In genomic region chr19:6570754-6571153, GRCh38 we compare ENCODE assay signal across 31 cellular contexts. TPM values are rescaled to one million over a fixed set of nuclear protein-coding genes. Genes with fewer than 3 reads are reported as not detected.
"Had no signal": no experiment of that assay in that cellular context is flagged by ENCODE, and none has a peak within 500 bp of the region (broad histone marks: within the 10 kb centered on the region; RNA-seq: fewer than 3 reads in every experiment).

No MANE protein-coding gene starts in this region.

- H3K9me3 ChIP-seq: suprapubic skin, testis, thyroid gland, upper lobe of right lung, uterus, vagina had no signal

- H3K4me1 ChIP-seq: stomach, testis, thyroid gland, tibial artery, tibial nerve, transverse colon, upper lobe of left lung, upper lobe of right lung, uterus had no signal

- H3K4me3 ChIP-seq: stomach, suprapubic skin, testis, thoracic aorta, thyroid gland, tibial artery, tibial nerve, transverse colon, upper lobe of left lung, upper lobe of right lung, uterus, vagina had no signal

- ATAC-seq: stimulated activated effector memory CD8-positive, alpha-beta T cell treated with anti-CD3 and anti-CD28 coated beads, Interleukin-12 subunit alpha, Interleukin-12 subunit beta, amount 100 ng/mL, for 72 hours; stimulated activated memory B cell treated with anti-CD40 and anti-IgM and Interleukin-4, amounts not matched to agents 10 μg/mL and 1 μg/mL and 100 μg/mL, for 72 hours; stimulated activated naive B cell treated with anti-CD40 and anti-IgM and Interleukin-4, amounts not matched to agents 10 μg/mL and 1 μg/mL and 100 μg/mL, for 72 hours; stimulated activated naive CD8-positive, alpha-beta T cell treated with anti-CD3 and anti-CD28 coated beads, Interleukin-15, amount 100 ng/mL, for 72 hours; stimulated activated naive CD8-positive, alpha-beta T cell treated with anti-CD3 and anti-CD28 coated beads, Interleukin-15, Interleukin-2, amounts not matched to agents 100 U/mL and 50 U/mL, for 24 hours; upper lobe of right lung had no signal

- DNase-seq: stimulated activated CD4-positive, alpha-beta T cell treated with anti-CD3 and anti-CD28 coated beads, Interleukin-2, amount 100 ng/mL, for 48 hours; stimulated activated CD4-positive, alpha-beta T cell treated with anti-CD3 and anti-CD28 coated beads, Interleukin-4, amount 100 ng/mL, for 1 hour; stimulated activated CD4-positive, alpha-beta T cell treated with anti-CD3 and anti-CD28 coated beads, Interleukin-4, amount 100 ng/mL, for 24 hours; stimulated activated CD4-positive, alpha-beta T cell treated with anti-CD3 and anti-CD28 coated beads, Interleukin-4, amount 100 ng/mL, for 4 hours; stimulated activated CD8-positive, alpha-beta memory T cell treated with anti-CD3 and anti-CD28 coated beads, Interleukin-4, amount 100 ng/mL, for 48 hours; stimulated activated naive B cell treated with anti-CD40 and anti-IgM and Interleukin-4, amounts not matched to agents 10 μg/mL and 1 μg/mL and 100 μg/mL, for 72 hours; stimulated activated naive CD4-positive, alpha-beta T cell; stimulated activated naive CD4-positive, alpha-beta T cell treated with Interleukin-2 at 50 U/mL for 16 hours; stimulated activated naive CD8-positive, alpha-beta T cell treated with anti-CD3 and anti-CD28 coated beads, Interleukin-15, amount 100 ng/mL, for 72 hours; stimulated activated naive CD8-positive, alpha-beta T cell treated with anti-CD3 and anti-CD28 coated beads, Interleukin-15, Interleukin-2, amounts not matched to agents 100 U/mL and 50 U/mL, for 24 hours; stomach; substantia nigra; testis; thyroid gland; tibial artery; transverse colon; trophoblast cell; upper lobe of left lung; upper lobe of right lung; uterus had no signal

- H3K27me3 ChIP-seq: testis, thyroid gland, tibial nerve, upper lobe of left lung, uterus, vagina had no signal

- FAIRE-seq: urothelium cell line had no signal

- H3K36me3 ChIP-seq: stomach, suprapubic skin, thoracic aorta, thyroid gland, tibial artery, tibial nerve, transverse colon, upper lobe of left lung, upper lobe of right lung, uterus, vagina had no signal

- H3K27ac ChIP-seq: stomach, suprapubic skin, testis, thoracic aorta, thyroid gland, tibial artery, tibial nerve, transverse colon, upper lobe of left lung, upper lobe of right lung, uterus, vagina had no signal

RNA-seq across cellular contexts. Expression of gene CD70, which starts 20.2 kb away (rescaled TPM):
- total RNA-seq: stomach, subcutaneous adipose tissue, temporal lobe, thoracic aorta, transverse colon, ureter, urinary bladder, vagina had no signal
- polyA plus RNA-seq: urinary bladder had no signal

RNA-seq across cellular contexts. Expression of gene TNFSF9, which starts 39.9 kb away (rescaled TPM):
- total RNA-seq: stomach had no signal
